In the genomic region with DNA sequence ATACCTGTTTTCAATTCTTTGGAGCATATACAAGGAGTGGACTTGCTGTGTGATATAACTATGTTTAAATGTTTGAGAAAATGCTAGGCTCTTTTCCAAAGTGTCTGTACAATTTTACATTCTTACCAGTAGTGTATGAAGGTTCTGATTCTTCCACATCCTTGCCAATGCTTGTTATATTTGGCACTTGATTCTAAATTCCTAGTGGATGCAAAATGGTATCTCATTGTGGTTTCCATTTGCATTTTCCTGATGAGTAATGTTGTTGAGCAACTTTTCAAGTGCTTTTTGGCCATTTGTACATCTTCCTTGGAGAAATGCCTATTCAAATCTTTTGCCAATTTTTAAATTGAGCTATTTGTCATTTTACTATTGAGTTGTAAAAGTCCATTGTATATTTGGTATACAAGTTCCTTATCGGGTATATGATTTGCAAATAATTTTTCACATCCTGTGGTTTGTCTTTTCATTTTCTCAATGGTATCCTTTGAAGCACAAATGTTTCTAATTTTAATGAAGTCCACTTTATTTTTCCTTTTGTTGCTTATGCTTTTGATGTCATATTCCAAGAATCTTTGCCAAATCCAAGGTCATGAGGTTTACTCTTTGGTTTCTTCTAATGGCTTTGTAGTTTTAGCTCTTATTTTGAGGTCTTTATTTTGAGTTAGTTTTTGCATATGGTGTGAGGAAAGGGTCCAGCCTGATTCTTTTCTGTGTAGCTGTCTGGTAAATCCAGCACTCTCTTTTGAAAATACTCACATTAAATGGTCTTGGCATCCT, we compare ENCODE assay signal across 16 cellular contexts. TPM values are rescaled to one million over a fixed set of nuclear protein-coding genes. Genes with fewer than 3 reads are reported as not detected.
DNase-seq lines count a peak whose midpoint lies in the region; ATAC-seq and TF ChIP-seq lines count a peak whose summit lies in the region.
"Had no signal": no experiment of that assay in that cellular context is flagged by ENCODE, and none has a peak within 500 bp of the region (broad histone marks: within the 10 kb centered on the region; RNA-seq: fewer than 3 reads in every experiment).

No MANE protein-coding gene starts in this region.

- H3K4me3 ChIP-seq in left ventricle myocardium inferior (no peak overlapping the region), fibroblast of pulmonary artery (replicated peaks; ENCODE audit: low read depth, low read length) (no peak overlapping the region)
- H3K4me3 ChIP-seq: vagina had no signal

- intact Hi-C loops in Right ventricle myocardium superior (cut with DNase I): no loop called here
- intact Hi-C loops in left ventricle myocardium inferior (cut with micrococcal nuclease): no loop called here

- H3K27ac ChIP-seq in left ventricle myocardium inferior (replicated peaks): no peak overlapping the region
- H3K27ac ChIP-seq: parathyroid adenoma, vagina had no signal

- H3K9me3 ChIP-seq in left ventricle myocardium inferior (replicated peaks) (no peaks in the 10 kb centered on the region), T-helper 17 cell (ENCODE audit: control insufficient read depth, low read length, poor library complexity, severe bottlenecking) (no peaks in the 10 kb centered on the region)
- H3K9me3 ChIP-seq: vagina had no signal

- no peak overlapping the region for H3K4me3 Mint-ChIP-seq in T-helper 17 cell
- H3K4me3 Mint-ChIP-seq: activated CD8-positive, alpha-beta T cell treated with anti-CD3 and anti-CD28 coated beads for 36 hours; activated naive CD4-positive, alpha-beta T cell treated with anti-CD3 and anti-CD28 coated beads, Interleukin-2, amount 50 U/mL, for 24 hours; T-helper 2 cell treated with Interferon-gamma antibody and Interleukin-4, amounts not matched to agents 5 μg/mL and 100 μg/mL, for 36 hours had no signal

- H3K27me3 Mint-ChIP-seq in T-helper 17 cell: peaks cover 61% of the 10 kb centered on the region

- H3K36me3 ChIP-seq in left ventricle myocardium inferior: no peaks in the 10 kb centered on the region
- H3K36me3 ChIP-seq: vagina had no signal

- no peak overlapping the region for H3K27ac Mint-ChIP-seq in T-helper 17 cell
- H3K27ac Mint-ChIP-seq: activated CD8-positive, alpha-beta T cell treated with anti-CD3 and anti-CD28 coated beads for 36 hours; activated naive CD4-positive, alpha-beta T cell treated with anti-CD3 and anti-CD28 coated beads, Interleukin-2, amount 50 U/mL, for 24 hours; T-helper 2 cell treated with Interferon-gamma antibody and Interleukin-4, amounts not matched to agents 5 μg/mL and 100 μg/mL, for 36 hours had no signal

- H3K27me3 ChIP-seq in left ventricle myocardium inferior (ENCODE audit: low read depth): peaks cover 17% of the 10 kb centered on the region
- H3K27me3 ChIP-seq: vagina had no signal

- TF ChIP-seq CTCF in left ventricle myocardium inferior (IDR thresholded peaks at IDR 0.05; ENCODE audit: borderline replicate concordance) (no peak), fibroblast of pulmonary artery (IDR thresholded peaks at IDR 0.05; ENCODE audit: low read length, missing control alignments) (peak; percentile 43)

- H3K4me1 Mint-ChIP-seq in T-helper 17 cell: no peaks in the 10 kb centered on the region
- H3K4me1 Mint-ChIP-seq: activated naive CD4-positive, alpha-beta T cell treated with anti-CD3 and anti-CD28 coated beads, Interleukin-2, amount 50 U/mL, for 24 hours had no signal

- H3K36me3 Mint-ChIP-seq in T-helper 17 cell (ENCODE audit: low read depth): no peaks in the 10 kb centered on the region
- H3K36me3 Mint-ChIP-seq: activated naive CD4-positive, alpha-beta T cell treated with anti-CD3 and anti-CD28 coated beads, Interleukin-2, amount 50 U/mL, for 24 hours had no signal

- DNase-seq in Right ventricle myocardium superior (no peak), left ventricle myocardium inferior (no peak), fibroblast of pulmonary artery (ENCODE audit: low read depth) (peak; percentile 98), smooth muscle cell of the brain vasculature (ENCODE audit: low read depth, low spot score) (peak; percentile 70), T-helper 17 cell (no peak)
- no peak for DNase-seq in activated naive CD4-positive, alpha-beta T cell (lab: John Stamatoyannopoulos, UW)
- DNase-seq: activated CD8-positive, alpha-beta T cell treated with anti-CD3 and anti-CD28 coated beads for 36 hours; mesendoderm; NCI-H2107; stimulated activated CD4-positive, alpha-beta T cell treated with anti-CD3 and anti-CD28 coated beads, Interleukin-1b, Interleukin-23, amount 100 ng/mL, for 48 hours had no signal

- H3K4me1 ChIP-seq in left ventricle myocardium inferior: no peaks in the 10 kb centered on the region
- H3K4me1 ChIP-seq: parathyroid adenoma, vagina had no signal

- peak; percentile 45 for ATAC-seq in Right ventricle myocardium superior (ENCODE audit: poor library complexity)
- peak; percentile 98 for ATAC-seq in SK-N-SH treated with all-trans-retinoic acid at 6 μM for 48 hours
- ATAC-seq in T-helper 17 cell: no peak
- ATAC-seq in GM18867 (IDR thresholded peaks at IDR 0.05; ENCODE audit: unreplicated experiment): no peak
- ATAC-seq: activated CD8-positive, alpha-beta T cell treated with anti-CD3 and anti-CD28 coated beads for 36 hours had no signal

TF ChIP-seq in SK-N-SH treated with all-trans-retinoic acid at 6 μM for 48 hours, 23 proteins besides CTCF, POLR2A, EP300 and RAD21:
- TF ChIP-seq CSDC2 (CRISPR knock-in tag; IDR thresholded peaks at IDR 0.05): no peak
- peak; percentile 96 for TF ChIP-seq ISL1 (CRISPR knock-in tag; IDR thresholded peaks at IDR 0.05)
- TF ChIP-seq ZNF565 (CRISPR knock-in tag; conservative IDR thresholded peaks at IDR 0.05; ENCODE audit: low read depth): no peak
- TF ChIP-seq TOX (CRISPR knock-in tag; IDR thresholded peaks at IDR 0.05; ENCODE audit: borderline replicate concordance): peak; percentile 78
- TF ChIP-seq, protein P1, sequence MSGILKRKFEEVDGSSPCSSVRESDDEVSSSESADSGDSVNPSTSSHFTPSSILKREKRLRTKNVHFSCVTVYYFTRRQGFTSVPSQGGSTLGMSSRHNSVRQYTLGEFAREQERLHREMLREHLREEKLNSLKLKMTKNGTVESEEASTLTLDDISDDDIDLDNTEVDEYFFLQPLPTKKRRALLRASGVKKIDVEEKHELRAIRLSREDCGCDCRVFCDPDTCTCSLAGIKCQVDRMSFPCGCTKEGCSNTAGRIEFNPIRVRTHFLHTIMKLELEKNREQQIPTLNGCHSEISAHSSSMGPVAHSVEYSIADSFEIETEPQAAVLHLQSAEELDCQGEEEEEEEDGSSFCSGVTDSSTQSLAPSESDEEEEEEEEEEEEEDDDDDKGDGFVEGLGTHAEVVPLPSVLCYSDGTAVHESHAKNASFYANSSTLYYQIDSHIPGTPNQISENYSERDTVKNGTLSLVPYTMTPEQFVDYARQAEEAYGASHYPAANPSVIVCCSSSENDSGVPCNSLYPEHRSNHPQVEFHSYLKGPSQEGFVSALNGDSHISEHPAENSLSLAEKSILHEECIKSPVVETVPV (CRISPR knock-in tag; IDR thresholded peaks at IDR 0.05): no peak
- TF ChIP-seq GLIS3 (CRISPR knock-in tag; IDR thresholded peaks at IDR 0.05): no peak
TF ChIP-seq in SK-N-SH treated with all-trans-retinoic acid at 6 μM for 48 hours: peak in this region for 2.

RNA-seq across cellular contexts. Expression of a gene that starts 33.2 kb away (rescaled TPM):
- total RNA-seq in Right ventricle myocardium superior (11.6 TPM), left ventricle myocardium inferior (12.0 TPM), T-helper 17 cell (10 to 100 TPM; 13.8 to 14.0 TPM)

Comparison
In these comparisons a context has a peak if more than half of its experiments do, and no peak if none do; other contexts are left out.
1. ATAC-seq: peak in Right ventricle myocardium superior (single experiment) and SK-N-SH treated with all-trans-retinoic acid at 6 μM for 48 hours (single experiment); none in T-helper 17 cell (single experiment) and GM18867 (single experiment).
2. DNase-seq: peak in fibroblast of pulmonary artery (single experiment) and smooth muscle cell of the brain vasculature (single experiment); none in Right ventricle myocardium superior (single experiment), left ventricle myocardium inferior (single experiment), T-helper 17 cell (0 of 3) and activated naive CD4-positive, alpha-beta T cell (0 of 4).